ENCODE assay signal across 1 cellular context in the genomic region with DNA sequence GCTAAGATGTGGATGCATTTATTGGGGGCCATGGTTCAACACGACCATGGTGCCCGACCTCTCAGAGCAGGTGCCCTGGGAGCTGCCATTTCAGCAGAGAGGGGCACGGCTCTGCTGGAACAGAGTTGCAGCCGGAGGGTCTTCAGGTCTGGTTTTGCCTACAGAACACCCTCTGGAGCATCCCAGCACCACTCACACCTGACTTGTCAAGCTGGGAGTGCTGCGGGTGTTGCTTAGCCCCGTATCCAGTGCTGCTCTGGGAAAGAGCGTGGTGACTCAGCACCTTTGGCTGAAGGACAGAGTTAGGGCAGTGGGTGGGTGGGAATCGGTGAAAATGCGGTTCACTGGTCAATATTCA.
TF ChIP-seq lines count a peak whose summit lies in the region.

No MANE protein-coding gene starts in this region.

TF ChIP-seq in H1, 55 proteins besides CTCF, POLR2A, EP300 and RAD21 (continued from another document):
- TF ChIP-seq, protein P1, sequence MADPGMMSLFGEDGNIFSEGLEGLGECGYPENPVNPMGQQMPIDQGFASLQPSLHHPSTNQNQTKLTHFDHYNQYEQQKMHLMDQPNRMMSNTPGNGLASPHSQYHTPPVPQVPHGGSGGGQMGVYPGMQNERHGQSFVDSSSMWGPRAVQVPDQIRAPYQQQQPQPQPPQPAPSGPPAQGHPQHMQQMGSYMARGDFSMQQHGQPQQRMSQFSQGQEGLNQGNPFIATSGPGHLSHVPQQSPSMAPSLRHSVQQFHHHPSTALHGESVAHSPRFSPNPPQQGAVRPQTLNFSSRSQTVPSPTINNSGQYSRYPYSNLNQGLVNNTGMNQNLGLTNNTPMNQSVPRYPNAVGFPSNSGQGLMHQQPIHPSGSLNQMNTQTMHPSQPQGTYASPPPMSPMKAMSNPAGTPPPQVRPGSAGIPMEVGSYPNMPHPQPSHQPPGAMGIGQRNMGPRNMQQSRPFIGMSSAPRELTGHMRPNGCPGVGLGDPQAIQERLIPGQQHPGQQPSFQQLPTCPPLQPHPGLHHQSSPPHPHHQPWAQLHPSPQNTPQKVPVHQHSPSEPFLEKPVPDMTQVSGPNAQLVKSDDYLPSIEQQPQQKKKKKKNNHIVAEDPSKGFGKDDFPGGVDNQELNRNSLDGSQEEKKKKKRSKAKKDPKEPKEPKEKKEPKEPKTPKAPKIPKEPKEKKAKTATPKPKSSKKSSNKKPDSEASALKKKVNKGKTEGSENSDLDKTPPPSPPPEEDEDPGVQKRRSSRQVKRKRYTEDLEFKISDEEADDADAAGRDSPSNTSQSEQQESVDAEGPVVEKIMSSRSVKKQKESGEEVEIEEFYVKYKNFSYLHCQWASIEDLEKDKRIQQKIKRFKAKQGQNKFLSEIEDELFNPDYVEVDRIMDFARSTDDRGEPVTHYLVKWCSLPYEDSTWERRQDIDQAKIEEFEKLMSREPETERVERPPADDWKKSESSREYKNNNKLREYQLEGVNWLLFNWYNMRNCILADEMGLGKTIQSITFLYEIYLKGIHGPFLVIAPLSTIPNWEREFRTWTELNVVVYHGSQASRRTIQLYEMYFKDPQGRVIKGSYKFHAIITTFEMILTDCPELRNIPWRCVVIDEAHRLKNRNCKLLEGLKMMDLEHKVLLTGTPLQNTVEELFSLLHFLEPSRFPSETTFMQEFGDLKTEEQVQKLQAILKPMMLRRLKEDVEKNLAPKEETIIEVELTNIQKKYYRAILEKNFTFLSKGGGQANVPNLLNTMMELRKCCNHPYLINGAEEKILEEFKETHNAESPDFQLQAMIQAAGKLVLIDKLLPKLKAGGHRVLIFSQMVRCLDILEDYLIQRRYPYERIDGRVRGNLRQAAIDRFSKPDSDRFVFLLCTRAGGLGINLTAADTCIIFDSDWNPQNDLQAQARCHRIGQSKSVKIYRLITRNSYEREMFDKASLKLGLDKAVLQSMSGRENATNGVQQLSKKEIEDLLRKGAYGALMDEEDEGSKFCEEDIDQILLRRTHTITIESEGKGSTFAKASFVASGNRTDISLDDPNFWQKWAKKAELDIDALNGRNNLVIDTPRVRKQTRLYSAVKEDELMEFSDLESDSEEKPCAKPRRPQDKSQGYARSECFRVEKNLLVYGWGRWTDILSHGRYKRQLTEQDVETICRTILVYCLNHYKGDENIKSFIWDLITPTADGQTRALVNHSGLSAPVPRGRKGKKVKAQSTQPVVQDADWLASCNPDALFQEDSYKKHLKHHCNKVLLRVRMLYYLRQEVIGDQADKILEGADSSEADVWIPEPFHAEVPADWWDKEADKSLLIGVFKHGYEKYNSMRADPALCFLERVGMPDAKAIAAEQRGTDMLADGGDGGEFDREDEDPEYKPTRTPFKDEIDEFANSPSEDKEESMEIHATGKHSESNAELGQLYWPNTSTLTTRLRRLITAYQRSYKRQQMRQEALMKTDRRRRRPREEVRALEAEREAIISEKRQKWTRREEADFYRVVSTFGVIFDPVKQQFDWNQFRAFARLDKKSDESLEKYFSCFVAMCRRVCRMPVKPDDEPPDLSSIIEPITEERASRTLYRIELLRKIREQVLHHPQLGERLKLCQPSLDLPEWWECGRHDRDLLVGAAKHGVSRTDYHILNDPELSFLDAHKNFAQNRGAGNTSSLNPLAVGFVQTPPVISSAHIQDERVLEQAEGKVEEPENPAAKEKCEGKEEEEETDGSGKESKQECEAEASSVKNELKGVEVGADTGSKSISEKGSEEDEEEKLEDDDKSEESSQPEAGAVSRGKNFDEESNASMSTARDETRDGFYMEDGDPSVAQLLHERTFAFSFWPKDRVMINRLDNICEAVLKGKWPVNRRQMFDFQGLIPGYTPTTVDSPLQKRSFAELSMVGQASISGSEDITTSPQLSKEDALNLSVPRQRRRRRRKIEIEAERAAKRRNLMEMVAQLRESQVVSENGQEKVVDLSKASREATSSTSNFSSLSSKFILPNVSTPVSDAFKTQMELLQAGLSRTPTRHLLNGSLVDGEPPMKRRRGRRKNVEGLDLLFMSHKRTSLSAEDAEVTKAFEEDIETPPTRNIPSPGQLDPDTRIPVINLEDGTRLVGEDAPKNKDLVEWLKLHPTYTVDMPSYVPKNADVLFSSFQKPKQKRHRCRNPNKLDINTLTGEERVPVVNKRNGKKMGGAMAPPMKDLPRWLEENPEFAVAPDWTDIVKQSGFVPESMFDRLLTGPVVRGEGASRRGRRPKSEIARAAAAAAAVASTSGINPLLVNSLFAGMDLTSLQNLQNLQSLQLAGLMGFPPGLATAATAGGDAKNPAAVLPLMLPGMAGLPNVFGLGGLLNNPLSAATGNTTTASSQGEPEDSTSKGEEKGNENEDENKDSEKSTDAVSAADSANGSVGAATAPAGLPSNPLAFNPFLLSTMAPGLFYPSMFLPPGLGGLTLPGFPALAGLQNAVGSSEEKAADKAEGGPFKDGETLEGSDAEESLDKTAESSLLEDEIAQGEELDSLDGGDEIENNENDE (IDR thresholded peaks at IDR 0.05; ENCODE audit: insufficient replicate concordance, low read length) = no peak
- TF ChIP-seq BRCA1 (IDR thresholded peaks at IDR 0.05; ENCODE audit: low read depth, low read length) = no peak
TF ChIP-seq in H1: peak in this region for 0.
